9 cellular contexts compared by ENCODE assay signal in the genomic region with DNA sequence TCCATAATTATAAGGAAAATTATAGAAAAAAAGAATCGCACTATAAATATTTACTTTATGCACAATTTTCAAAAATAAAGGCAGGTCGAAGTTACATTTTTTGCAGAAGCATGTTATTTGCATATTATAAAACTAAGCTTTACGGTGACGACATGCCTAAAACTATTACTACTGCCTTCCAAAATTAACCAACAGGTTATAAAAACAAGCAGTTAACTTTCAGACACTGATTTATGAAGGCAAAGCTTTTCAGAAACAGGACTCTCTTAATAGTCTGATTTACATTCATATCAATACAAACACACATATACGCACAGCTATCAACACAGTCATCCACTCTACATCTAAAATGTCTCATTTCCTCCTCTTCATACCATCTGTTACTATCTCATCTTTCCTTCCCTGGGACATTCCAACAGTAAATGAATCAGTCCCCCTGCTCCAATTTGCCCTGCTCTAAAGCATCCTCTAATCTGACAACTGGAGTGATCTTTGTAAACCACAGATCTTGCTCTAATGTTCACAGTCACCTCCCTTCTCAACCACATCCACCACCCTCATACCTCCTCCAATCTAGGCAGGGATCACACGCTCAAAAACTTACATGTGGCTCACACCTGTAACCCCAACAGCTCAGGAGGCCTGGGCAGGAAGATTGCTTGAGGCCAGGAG. TPM values are rescaled to one million over a fixed set of nuclear protein-coding genes. Genes with fewer than 3 reads are reported as not detected.
DNase-seq lines count a peak whose midpoint lies in the region; ATAC-seq and TF ChIP-seq lines count a peak whose summit lies in the region.
"Had no signal": no experiment of that assay in that cellular context is flagged by ENCODE, and none has a peak within 500 bp of the region (broad histone marks: within the 10 kb centered on the region; RNA-seq: fewer than 3 reads in every experiment).

No MANE protein-coding gene starts in this region.

- CTCF ChIA-PET in HEK293T (lab: Yijun Ruan, JAX) = interaction anchor here (0.8 to 1.4 kb wide), 2 partner anchors 13 to 41 kb away, joined by 3 to 5 read pairs; no protein-coding TSS in a partner anchor
- CTCF ChIA-PET in activated B cell treated with CpG ODN at 0.5 μM for 24 hours (lab: Charles Lee) = interaction anchor here (0.9 to 1.2 kb wide), 3 partner anchors 25 to 77 kb away, joined by 3 to 4 read pairs (median 4); no protein-coding TSS in a partner anchor

- TF ChIP-seq CTCF in activated B cell treated with CpG ODN at 0.5 μM for 24 hours (IDR thresholded peaks at IDR 0.05) = no peak
- no peak for TF ChIP-seq CTCF in adrenal gland (IDR thresholded peaks at IDR 0.05)
- no peak for TF ChIP-seq CTCF in upper lobe of right lung (IDR thresholded peaks at IDR 0.05)

- H3K4me1 ChIP-seq in adrenal gland (replicated peaks in 1 of 2) (peaks cover 4 to 23% of the 10 kb centered on the region in 2 donors), upper lobe of right lung (peaks cover 20% of the 10 kb centered on the region)

- H3K36me3 Mint-ChIP-seq in activated B cell treated with CpG ODN at 0.5 μM for 24 hours (ENCODE audit: low read depth) = peaks cover 37% of the 10 kb centered on the region

- WGBS in adrenal gland, 4 donors = 89 to 97% (median 92%) methylated on average over 6 of the region's 6 CpGs

- H3K27me3 ChIP-seq in adrenal gland (no peaks in the 10 kb centered on the region), upper lobe of right lung (no peaks in the 10 kb centered on the region)

- POLR2A ChIA-PET in HEK293T (lab: Yijun Ruan, JAX) (interaction anchor here (4.5 kb wide), 1 partner anchor 21 kb away, joined by 27 read pairs; the partner anchor contains the start of gene FBXW11), activated B cell treated with CpG ODN at 0.5 μM for 24 hours (lab: Charles Lee) (interaction anchor here (0.5 to 1.5 kb wide), 4 partner anchors 10 to 36 kb away, joined by 3 to 11 read pairs (median 4); partner anchors contain the start of gene FBXW11)

- no peak overlapping the region for H3K27ac Mint-ChIP-seq in activated B cell treated with CpG ODN at 0.5 μM for 24 hours

- ATAC-seq in activated B cell treated with CpG ODN at 0.5 μM for 24 hours (ENCODE audit: low read depth) (peak; percentile 34), upper lobe of right lung (no peak), HG03095 (IDR thresholded peaks at IDR 0.05; ENCODE audit: unreplicated experiment) (no peak)

- H3K27ac ChIP-seq in adrenal gland (no peak overlapping the region), upper lobe of right lung (no peak overlapping the region)

- no peak overlapping the region for H3K4me3 Mint-ChIP-seq in activated B cell treated with CpG ODN at 0.5 μM for 24 hours

- peaks cover 71% of the 10 kb centered on the region for H3K4me1 Mint-ChIP-seq in activated B cell treated with CpG ODN at 0.5 μM for 24 hours

- no peaks in the 10 kb centered on the region for H3K27me3 Mint-ChIP-seq in activated B cell treated with CpG ODN at 0.5 μM for 24 hours

- peaks cover 6% of the 10 kb centered on the region for H3K9me3 Mint-ChIP-seq in activated B cell treated with CpG ODN at 0.5 μM for 24 hours

- no peak for TF ChIP-seq POLR2A in adrenal gland (IDR thresholded peaks at IDR 0.05)

- no peaks in the 10 kb centered on the region for H3K36me3 ChIP-seq in adrenal gland (replicated peaks in 1 of 2)
- no peaks in the 10 kb centered on the region for H3K36me3 ChIP-seq in upper lobe of right lung

- H3K9me3 ChIP-seq in adrenal gland (replicated peaks in 1 of 3) = peaks cover 0 to 8% (median 0%) of the 10 kb centered on the region in 3 donors
- peaks cover 2% of the 10 kb centered on the region for H3K9me3 ChIP-seq in upper lobe of right lung
- H3K9me3 ChIP-seq: HAP-1 had no signal

- no peak overlapping the region for H3K4me3 ChIP-seq in adrenal gland
- no peak overlapping the region for H3K4me3 ChIP-seq in upper lobe of right lung
- H3K4me3 ChIP-seq: HAP-1 had no signal

- DNase-seq in EL (peak; percentile 96), HEK293T (ENCODE audit: extremely low spot score) (no peak), activated B cell treated with CpG ODN at 0.5 μM for 24 hours (no peak), iris pigment epithelial cell (ENCODE audit: low read depth) (peak; percentile 94), adrenal gland (no peak), upper lobe of right lung (no peak), NCI-H1417 (lab: John Stamatoyannopoulos, UW) (no peak)

- intact Hi-C loops in activated B cell treated with CpG ODN at 0.5 μM for 24 hours (cut with micrococcal nuclease) (no loop called here), adrenal gland (cut with DNase I) (no loop called here), upper lobe of right lung (cut with DNase I) (no loop called here)

TF ChIP-seq in HEK293T, 16 proteins besides CTCF, POLR2A, EP300 and RAD21:
- TF ChIP-seq, protein P1, sequence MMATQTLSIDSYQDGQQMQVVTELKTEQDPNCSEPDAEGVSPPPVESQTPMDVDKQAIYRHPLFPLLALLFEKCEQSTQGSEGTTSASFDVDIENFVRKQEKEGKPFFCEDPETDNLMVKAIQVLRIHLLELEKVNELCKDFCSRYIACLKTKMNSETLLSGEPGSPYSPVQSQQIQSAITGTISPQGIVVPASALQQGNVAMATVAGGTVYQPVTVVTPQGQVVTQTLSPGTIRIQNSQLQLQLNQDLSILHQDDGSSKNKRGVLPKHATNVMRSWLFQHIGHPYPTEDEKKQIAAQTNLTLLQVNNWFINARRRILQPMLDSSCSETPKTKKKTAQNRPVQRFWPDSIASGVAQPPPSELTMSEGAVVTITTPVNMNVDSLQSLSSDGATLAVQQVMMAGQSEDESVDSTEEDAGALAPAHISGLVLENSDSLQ (IDR thresholded peaks at IDR 0.05) = peak; percentile 46; the same call in 1 of the 2 replicates
- no peak for TF ChIP-seq FOXM1 (IDR thresholded peaks at IDR 0.05; ENCODE audit: borderline replicate concordance)

RNA-seq across cellular contexts. Expression of gene FBXW11, which starts 21.6 kb away (rescaled TPM):
- total RNA-seq in activated B cell treated with CpG ODN at 0.5 μM for 24 hours (46.5 and 52.7 TPM in 2 replicates), adrenal gland (10 to 100 TPM; 41.7 to 89.0 (median 71.6) TPM), upper lobe of right lung (61.8 TPM)
- 10 to 100 TPM in 2 of 3 donors, 1 to 10 TPM in 1; 6.8 to 51.6 (median 11.1) TPM for polyA plus RNA-seq in adrenal gland

Comparison
In these comparisons a context has a peak if more than half of its experiments do, and no peak if none do; other contexts are left out.
1. DNase-seq: peak in EL (single experiment) and iris pigment epithelial cell (single experiment); none in HEK293T (single experiment), activated B cell treated with CpG ODN at 0.5 μM for 24 hours (single experiment), adrenal gland (0 of 7), upper lobe of right lung (single experiment) and NCI-H1417 (0 of 3).